Comparison of ENCODE assay signal across 1 cellular context in genomic region chr12:106302401-106303201, GRCh38.
TF ChIP-seq lines count a peak whose summit lies in the region.

TSS of gene TCP11L2 (plus strand) at chr12:106302733. CDS start at chr12:106311076, 8,343 bp downstream.

TF ChIP-seq in GM12878, 131 proteins besides CTCF, POLR2A, EP300 and RAD21 (continued from another document and continues in another):
- TF ChIP-seq CEBPZ (IDR thresholded peaks at IDR 0.05; ENCODE audit: low read depth, low read length) (no peak), IKZF1 (conservative IDR thresholded peaks at IDR 0.05) (peak; percentile 33), SMAD5 (IDR thresholded peaks at IDR 0.05; ENCODE audit: low read depth) (no peak), FOS (IDR thresholded peaks at IDR 0.05; ENCODE audit: borderline replicate concordance, extremely low read depth, insufficient read length) (no peak), ZZZ3 (IDR thresholded peaks at IDR 0.05; ENCODE audit: control insufficient read depth, insufficient read length, low read depth) (no peak), CBFB (IDR thresholded peaks at IDR 0.05; ENCODE audit: low read depth) (no peak), ZBTB40 (IDR thresholded peaks at IDR 0.05; ENCODE audit: borderline replicate concordance) (no peak), DPF2 (IDR thresholded peaks at IDR 0.05) (0 out of 2 replicates have a peak, but pooled peaks have one; percentile 65), RAD51 (IDR thresholded peaks at IDR 0.05) (no peak), ATF3 (IDR thresholded peaks at IDR 0.05; ENCODE audit: borderline replicate concordance, extremely low read depth, low read depth, low read length) (no peak), RELB (IDR thresholded peaks at IDR 0.05; ENCODE audit: low read depth) (peak; percentile 94), RBBP5 (conservative IDR thresholded peaks at IDR 0.05) (no peak), ATF2 (IDR thresholded peaks at IDR 0.05; ENCODE audit: low read length) (no peak), USF2 (IDR thresholded peaks at IDR 0.05; ENCODE audit: borderline replicate concordance, low read depth, low read length) (no peak), PAX5 (IDR thresholded peaks at IDR 0.05; ENCODE audit: borderline replicate concordance, low read depth, low read length) (0 out of 2 replicates have a peak, but pooled peaks have one; percentile 3), SP1 (IDR thresholded peaks at IDR 0.05; ENCODE audit: low read depth, low read length) (peak; percentile 80), PAX8 (IDR thresholded peaks at IDR 0.05) (no peak), HCFC1 (IDR thresholded peaks at IDR 0.05; ENCODE audit: low read length) (no peak; the same call in 1 of the 2 replicates), STAT3 (IDR thresholded peaks at IDR 0.05; ENCODE audit: low read depth, low read length) (no peak), BCL3 (IDR thresholded peaks at IDR 0.05; ENCODE audit: borderline replicate concordance, insufficient read depth, low read depth, low read length, poor library complexity, severe bottlenecking) (no peak), BCL11A (IDR thresholded peaks at IDR 0.05; ENCODE audit: low read depth, low read length) (no peak), NR2C1 (IDR thresholded peaks at IDR 0.05) (no peak), E2F8 (IDR thresholded peaks at IDR 0.05; ENCODE audit: low read depth, partially characterized antibody) (no peak), CHD1 (IDR thresholded peaks at IDR 0.05; ENCODE audit: low read depth, low read length) (peak; percentile 99), SREBF1 (IDR thresholded peaks at IDR 0.05; ENCODE audit: low read length) (peak; percentile 98), CEBPB (IDR thresholded peaks at IDR 0.05; ENCODE audit: borderline replicate concordance in 1 of 2, low read depth in 2 of 2, low read length in 2 of 2) (no peak), PBX3 (IDR thresholded peaks at IDR 0.05; ENCODE audit: insufficient replicate concordance, low read depth, low read length) (no peak), MTA3 (IDR thresholded peaks at IDR 0.05; ENCODE audit: borderline replicate concordance, low read length) (no peak), RUNX3 (IDR thresholded peaks at IDR 0.05; ENCODE audit: low read length) (0 out of 2 replicates have a peak, but pooled peaks have one; percentile 33), ZNF622 (IDR thresholded peaks at IDR 0.05) (no peak), EZH2 (IDR thresholded peaks at IDR 0.05; ENCODE audit: borderline replicate concordance, control insufficient read depth, low read depth, low read length) (no peak), IKZF2 (IDR thresholded peaks at IDR 0.05) (no peak), EED (IDR thresholded peaks at IDR 0.05; ENCODE audit: low read depth) (no peak), MEF2B (IDR thresholded peaks at IDR 0.05; ENCODE audit: partially characterized antibody, poor library complexity, severe bottlenecking) (peak; percentile 91), E4F1 (IDR thresholded peaks at IDR 0.05; ENCODE audit: borderline replicate concordance, partially characterized antibody) (peak; percentile 94), YBX1 (IDR thresholded peaks at IDR 0.05) (no peak), MEF2A (IDR thresholded peaks at IDR 0.05; ENCODE audit: insufficient read depth, low read depth, low read length) (no peak), KAT2A (conservative IDR thresholded peaks at IDR 0.05; ENCODE audit: control insufficient read depth, low read depth, low read length) (no peak), TAF1 (IDR thresholded peaks at IDR 0.05; ENCODE audit: borderline replicate concordance, low read depth, low read length) (no peak), KLF5 (IDR thresholded peaks at IDR 0.05; ENCODE audit: partially characterized antibody) (peak; percentile 99), TCF12 (IDR thresholded peaks at IDR 0.05; ENCODE audit: low read depth, low read length) (no peak), ZNF24 (IDR thresholded peaks at IDR 0.05) (no peak), NR2C2 (IDR thresholded peaks at IDR 0.05; ENCODE audit: borderline replicate concordance, control insufficient read depth, insufficient read length, low read depth) (no peak)
